In genomic region chr7:21939136-21939857, GRCh38 we compare ENCODE assay signal across 9 cellular contexts. TPM values are rescaled to one million over a fixed set of nuclear protein-coding genes. Genes with fewer than 3 reads are reported as not detected.
DNase-seq lines count a peak whose midpoint lies in the region; ATAC-seq and TF ChIP-seq lines count a peak whose summit lies in the region.
"Had no signal": no experiment of that assay in that cellular context is flagged by ENCODE, and none has a peak within 500 bp of the region (broad histone marks: within the 10 kb centered on the region; RNA-seq: fewer than 3 reads in every experiment).

No MANE protein-coding gene starts in this region.

- no peaks in the 10 kb centered on the region for H3K9me3 ChIP-seq in gastrocnemius medialis

- H3K4me1 Mint-ChIP-seq in activated CD8-positive, alpha-beta memory T cell treated with anti-CD3 and anti-CD28 coated beads, Interleukin-2, amount 10 ng/mL, durations not matched to agents 7 days and 5 days = peaks cover 62% of the 10 kb centered on the region
- peaks cover 54% of the 10 kb centered on the region for H3K4me1 Mint-ChIP-seq in memory B cell

- no peak overlapping the region for H3K4me3 ChIP-seq in gastrocnemius medialis

- peaks cover 47% of the 10 kb centered on the region for H3K36me3 Mint-ChIP-seq in activated CD8-positive, alpha-beta memory T cell treated with anti-CD3 and anti-CD28 coated beads, Interleukin-2, amount 10 ng/mL, durations not matched to agents 7 days and 5 days
- peaks cover 20% of the 10 kb centered on the region for H3K36me3 Mint-ChIP-seq in memory B cell

- H3K27me3 ChIP-seq in gastrocnemius medialis = no peaks in the 10 kb centered on the region

- H3K4me3 Mint-ChIP-seq in activated CD8-positive, alpha-beta memory T cell treated with anti-CD3 and anti-CD28 coated beads, Interleukin-2, amount 10 ng/mL, durations not matched to agents 7 days and 5 days = peak overlapping the region; percentile 12
- H3K4me3 Mint-ChIP-seq in memory B cell = peak overlapping the region; percentile 11

- H3K4me1 ChIP-seq in gastrocnemius medialis = peaks cover 9 to 12% of the 10 kb centered on the region in 2 donors

- H3K27ac Mint-ChIP-seq in activated CD8-positive, alpha-beta memory T cell treated with anti-CD3 and anti-CD28 coated beads, Interleukin-2, amount 10 ng/mL, durations not matched to agents 7 days and 5 days = peak overlapping the region; percentile 76
- peak overlapping the region; percentile 53 for H3K27ac Mint-ChIP-seq in memory B cell

- CTCF ChIA-PET in activated CD8-positive, alpha-beta memory T cell treated with anti-CD3 and anti-CD28 coated beads, Interleukin-2, amount 10 ng/mL, durations not matched to agents 7 days and 5 days (lab: Charles Lee) = interaction anchor here (0.6 to 1.2 kb wide), 3 partner anchors 27 to 144 kb away, joined by 3 to 4 read pairs (median 4); no protein-coding TSS in a partner anchor

- intact Hi-C loops in gastrocnemius medialis (cut with DNase I; ENCODE audit: low total_unique reads) = no loop called here

- no peaks in the 10 kb centered on the region for H3K27me3 Mint-ChIP-seq in activated CD8-positive, alpha-beta memory T cell treated with anti-CD3 and anti-CD28 coated beads, Interleukin-2, amount 10 ng/mL, durations not matched to agents 7 days and 5 days
- H3K27me3 Mint-ChIP-seq in memory B cell = no peaks in the 10 kb centered on the region

- TF ChIP-seq CTCF in gastrocnemius medialis (IDR thresholded peaks at IDR 0.05 in 4 of 5, conservative IDR thresholded peaks at IDR 0.05 in 1 of 5) = no peak

- in situ Hi-C loops in gastrocnemius medialis (cut with MboI; ENCODE audit: low sequenced_read_pairs in 4 of 4) = no loop called here

- no peak for TF ChIP-seq POLR2A in gastrocnemius medialis (IDR thresholded peaks at IDR 0.05)

- H3K9me3 Mint-ChIP-seq in activated CD8-positive, alpha-beta memory T cell treated with anti-CD3 and anti-CD28 coated beads, Interleukin-2, amount 10 ng/mL, durations not matched to agents 7 days and 5 days (ENCODE audit: low read depth) = peaks cover 7% of the 10 kb centered on the region
- peaks cover 4% of the 10 kb centered on the region for H3K9me3 Mint-ChIP-seq in memory B cell

- no peak overlapping the region for H3K27ac ChIP-seq in gastrocnemius medialis

- peak; percentile 66 for ATAC-seq in GM19372 (IDR thresholded peaks at IDR 0.05; ENCODE audit: low read depth, unreplicated experiment)
- ATAC-seq in HG03354 (IDR thresholded peaks at IDR 0.05; ENCODE audit: poor library complexity, severe bottlenecking, unreplicated experiment) = peak; percentile 75
- peak; percentile 68 for ATAC-seq in activated CD8-positive, alpha-beta memory T cell treated with anti-CD3 and anti-CD28 coated beads, Interleukin-2, amount 10 ng/mL, durations not matched to agents 7 days and 5 days
- peak; percentile 67 for ATAC-seq in memory B cell (ENCODE audit: low read depth)
- ATAC-seq in gastrocnemius medialis = no peak
- ATAC-seq: HCT116 had no signal

- peak; percentile 91 for DNase-seq in DMS53 (lab: John Stamatoyannopoulos, UW)
- peak; percentile 76 for DNase-seq in activated CD8-positive, alpha-beta memory T cell treated with anti-CD3 and anti-CD28 coated beads, Interleukin-2, amount 10 ng/mL, durations not matched to agents 7 days and 5 days
- DNase-seq in memory B cell (ENCODE audit: low spot score in 2 of 2) = no peak
- no peak for DNase-seq in gastrocnemius medialis
- no peak for DNase-seq in central memory CD4-positive, alpha-beta T cell
- no peak for DNase-seq in NOMO-1 (lab: John Stamatoyannopoulos, UW; ENCODE audit: unreplicated experiment in 2 of 2)

- no peaks in the 10 kb centered on the region for H3K36me3 ChIP-seq in gastrocnemius medialis

RNA-seq across cellular contexts. Expression of gene CDCA7L, which starts 6.4 kb away (rescaled TPM):
- 100 to 1,000 TPM in 1 of 2 experiments, 10 to 100 TPM in 1; 59.0 to 103 TPM for total RNA-seq in activated CD8-positive, alpha-beta memory T cell treated with anti-CD3 and anti-CD28 coated beads, Interleukin-2, amount 10 ng/mL, durations not matched to agents 7 days and 5 days
- 1 to 10 TPM in 3 of 4 donors, under 1 TPM in 1; 0.88 to 6.7 (median 1.8) TPM for total RNA-seq in gastrocnemius medialis

Comparison
In these comparisons a context has a peak if more than half of its experiments do, and no peak if none do; other contexts are left out.
1. DNase-seq: peak in DMS53 (single experiment) and activated CD8-positive, alpha-beta memory T cell treated with anti-CD3 and anti-CD28 coated beads, Interleukin-2, amount 10 ng/mL, durations not matched to agents 7 days and 5 days (single experiment); none in memory B cell (0 of 2), gastrocnemius medialis (0 of 2), central memory CD4-positive, alpha-beta T cell (single experiment) and NOMO-1 (0 of 2).
2. ATAC-seq: peak in GM19372 (single experiment), HG03354 (single experiment), activated CD8-positive, alpha-beta memory T cell treated with anti-CD3 and anti-CD28 coated beads, Interleukin-2, amount 10 ng/mL, durations not matched to agents 7 days and 5 days (single experiment) and memory B cell (single experiment); none in gastrocnemius medialis (0 of 2).
3. RNA of gene CDCA7L, which starts 6.4 kb away (total RNA-seq): 59.0 to 103 TPM in activated CD8-positive, alpha-beta memory T cell treated with anti-CD3 and anti-CD28 coated beads, Interleukin-2, amount 10 ng/mL, durations not matched to agents 7 days and 5 days; 0.88 to 6.7 TPM in gastrocnemius medialis; every median in the first group is over 4 times any median in the second.